15 cellular contexts compared by ENCODE assay signal in the genomic region with DNA sequence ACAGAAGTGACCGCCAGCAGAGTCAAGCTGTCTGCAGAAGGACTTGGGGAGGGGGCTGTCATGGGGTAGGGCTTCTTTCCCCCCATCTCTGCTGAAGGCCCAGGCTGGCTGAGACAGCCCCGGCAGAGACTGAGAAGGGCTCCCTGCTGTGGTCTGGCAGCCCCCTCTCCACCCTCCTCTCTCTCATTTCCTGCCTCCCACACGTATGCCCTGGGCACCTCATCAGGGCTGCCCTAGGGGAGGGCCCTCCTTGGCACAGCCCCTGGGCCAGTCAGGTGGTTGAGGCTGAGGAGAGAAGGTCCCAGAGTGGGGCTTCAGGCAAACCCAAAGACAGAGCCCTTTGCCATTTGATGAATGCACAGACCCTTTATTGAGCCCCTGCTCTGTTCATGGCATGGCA. TPM values are rescaled to one million over a fixed set of nuclear protein-coding genes. Genes with fewer than 3 reads are reported as not detected.
"Had no signal": no experiment of that assay in that cellular context is flagged by ENCODE, and none has a peak within 500 bp of the region (broad histone marks: within the 10 kb centered on the region; RNA-seq: fewer than 3 reads in every experiment).

No MANE protein-coding gene starts in this region.

- H3K4me3 ChIP-seq: lung, transverse colon, vagina had no signal

- H3K27me3 ChIP-seq: vagina had no signal

- H3K9me3 ChIP-seq: heart right ventricle, transverse colon, vagina had no signal

- H3K27ac ChIP-seq: brain microvascular endothelial cell, foreskin keratinocyte, vagina had no signal

- H3K36me3 ChIP-seq: brain microvascular endothelial cell, heart right ventricle, transverse colon, vagina had no signal

- ATAC-seq: foreskin keratinocyte; left colon; naive thymus-derived CD4-positive, alpha-beta T cell; stimulated activated memory B cell treated with anti-CD40 and anti-IgM and Interleukin-4, amounts not matched to agents 10 μg/mL and 1 μg/mL and 100 μg/mL, for 72 hours had no signal

- DNase-seq: activated CD4-positive, alpha-beta T cell treated with anti-CD3 and anti-CD28 coated beads, Interleukin-2, amount 10 ng/mL, durations not matched to agents 7 days and 5 days; activated CD4-positive, CD25-positive, alpha-beta regulatory T cell; activated naive CD8-positive, alpha-beta T cell treated with anti-CD3 and anti-CD28 coated beads for 36 hours; amygdala; brain microvascular endothelial cell; effector memory CD4-positive, alpha-beta T cell; foreskin keratinocyte; left colon; naive thymus-derived CD4-positive, alpha-beta T cell; transverse colon had no signal

RNA-seq across cellular contexts. Expression of a gene that starts 3.6 kb away (rescaled TPM):
- total RNA-seq: activated CD4-positive, alpha-beta T cell treated with anti-CD3 and anti-CD28 coated beads, Interleukin-2, amount 10 ng/mL, durations not matched to agents 7 days and 5 days; activated T-helper 1 cell treated with anti-CD3 and anti-CD28 coated beads, Interleukin-12 subunit alpha, Interleukin-12 subunit beta, Interleukin-2, Interleukin-4 antibody, amounts not matched to agents 30 ng/mL and 10 ng/mL and 1 ng/mL, durations not matched to agents 14 hours and 24 hours and 36 hours had no signal
